ENCODE assay signal across 1 cellular context in genomic region chr10:100286051-100287033, GRCh38.
A peak's percentile ranks its signal among the peaks of the same experiment; 100 is the strongest.
TF ChIP-seq lines count a peak whose summit lies in the region.

BLOC1S2 (minus strand) TSS chr10:100286680; CDS start chr10:100286659, 21 bp downstream.

TF ChIP-seq in K562, 482 proteins besides CTCF, POLR2A, EP300 and RAD21 (continued from another document and continues in another):
- TF ChIP-seq MGA (IDR thresholded peaks at IDR 0.05) (peak; percentile 68), PHF20 (IDR thresholded peaks at IDR 0.05; ENCODE audit: partially characterized antibody) (peak; percentile 82), NKRF (IDR thresholded peaks at IDR 0.05; ENCODE audit: borderline replicate concordance) (peak; percentile 92), BRF1 (IDR thresholded peaks at IDR 0.05; ENCODE audit: borderline replicate concordance, extremely low read depth, insufficient read length) (no peak), MTA2 (IDR thresholded peaks at IDR 0.05; ENCODE audit: low read depth) (peak; percentile 19; the same call in 1 of the 2 replicates), AFF1 (IDR thresholded peaks at IDR 0.05; ENCODE audit: low read depth in 1 of 2, partially characterized antibody in 2 of 2) (peak in 1 of 2 experiments; percentile 30), BCOR (IDR thresholded peaks at IDR 0.05) (peak; percentile 36; the same call in 1 of the 2 replicates), NRF1 (conservative IDR thresholded peaks at IDR 0.05 in 1 of 2, IDR thresholded peaks at IDR 0.05 in 1 of 2) (peak; percentile 97 to 98), C11orf30 (IDR thresholded peaks at IDR 0.05; ENCODE audit: low read depth) (peak; percentile 72; the same call in 1 of the 2 replicates), ZBTB7A (IDR thresholded peaks at IDR 0.05; ENCODE audit: borderline replicate concordance, control insufficient read depth, low read depth, low read length) (0 out of 2 replicates have a peak, but pooled peaks have one; percentile 8), GTF2E2 (tag; IDR thresholded peaks at IDR 0.05) (peak; percentile 90), PBX2 (CRISPR knock-in tag; IDR thresholded peaks at IDR 0.05; ENCODE audit: low read depth) (no peak), PBX2 (tag; conservative IDR thresholded peaks at IDR 0.05; ENCODE audit: low read depth) (no peak), E2F1 (CRISPR knock-in tag; IDR thresholded peaks at IDR 0.05) (no peak), ZNF592 (IDR thresholded peaks at IDR 0.05) (peak; percentile 88), ZNF551 (CRISPR knock-in tag; IDR thresholded peaks at IDR 0.05) (no peak), TEAD1 (CRISPR knock-in tag; IDR thresholded peaks at IDR 0.05) (0 out of 4 replicates have a peak, but pooled peaks of 1 of the 2 experiments have one; percentile 23), TGIF2 (CRISPR knock-in tag; IDR thresholded peaks at IDR 0.05) (no peak), POLR2G (IDR thresholded peaks at IDR 0.05; ENCODE audit: low read depth, low read length) (peak; percentile 98), MAX (CRISPR knock-in tag; IDR thresholded peaks at IDR 0.05) (0 out of 2 replicates have a peak, but pooled peaks have one; percentile 7), ZSCAN32 (CRISPR knock-in tag; IDR thresholded peaks at IDR 0.05) (no peak), NFE2 (IDR thresholded peaks at IDR 0.05; ENCODE audit: low read depth) (peak; percentile 82), RFX5 (IDR thresholded peaks at IDR 0.05; ENCODE audit: low read depth, low read length) (no peak), MBD2 (IDR thresholded peaks at IDR 0.05; ENCODE audit: borderline replicate concordance, low read depth) (peak; percentile 57; the same call in 1 of the 2 replicates)
